Comparison of ENCODE assay signal across 12 cellular contexts in the genomic region with DNA sequence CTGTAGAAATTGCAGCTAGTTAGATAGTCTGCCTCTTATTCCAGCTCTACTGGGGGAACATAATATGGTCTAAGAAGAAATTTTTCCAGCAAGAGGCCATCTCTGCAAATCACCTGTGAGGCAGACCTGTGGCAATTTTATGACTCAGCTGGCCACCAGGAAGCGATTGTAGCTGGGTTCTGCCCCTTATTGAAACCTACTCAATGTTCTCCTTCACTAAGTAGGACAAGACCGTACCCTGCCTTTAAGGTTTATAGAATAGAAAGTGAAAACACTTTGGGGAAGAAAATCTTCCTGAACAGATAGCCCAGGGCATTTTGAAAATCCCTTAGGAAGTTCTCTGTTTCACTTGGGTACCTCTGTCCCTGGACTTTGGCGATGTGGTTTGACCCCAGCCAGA. TPM values are rescaled to one million over a fixed set of nuclear protein-coding genes. Genes with fewer than 3 reads are reported as not detected.
DNase-seq lines count a peak whose midpoint lies in the region; ATAC-seq and TF ChIP-seq lines count a peak whose summit lies in the region.
"Had no signal": no experiment of that assay in that cellular context is flagged by ENCODE, and none has a peak within 500 bp of the region (broad histone marks: within the 10 kb centered on the region; RNA-seq: fewer than 3 reads in every experiment).

No MANE protein-coding gene starts in this region.

- ATAC-seq in GM21381 (IDR thresholded peaks at IDR 0.05; ENCODE audit: unreplicated experiment) = peak; percentile 25
- peak; percentile 27 for ATAC-seq in HG03521 (IDR thresholded peaks at IDR 0.05; ENCODE audit: unreplicated experiment)
- peak; percentile 39 for ATAC-seq in memory B cell (ENCODE audit: low read depth)
- ATAC-seq in left ventricle myocardium superior = no peak
- no peak for ATAC-seq in HG02870 (IDR thresholded peaks at IDR 0.05; ENCODE audit: unreplicated experiment)

- DNase-seq in memory B cell (ENCODE audit: low spot score in 2 of 2) = no peak
- no peak for DNase-seq in left ventricle myocardium superior
- no peak for DNase-seq in AML-193 (lab: John Stamatoyannopoulos, UW)
- no peak for DNase-seq in NCI-H446 (lab: John Stamatoyannopoulos, UW)
- DNase-seq: NCI-H2081 treated with DMSO at 0.1 percent for 48 hours, RPMI8226 had no signal

- TF ChIP-seq CTCF in GM12875 (IDR thresholded peaks at IDR 0.05; ENCODE audit: borderline replicate concordance, insufficient read depth, low read depth, low read length) = no peak

- H3K9me3 Mint-ChIP-seq in memory B cell = peaks cover 4% of the 10 kb centered on the region

- no peaks in the 10 kb centered on the region for H3K36me3 Mint-ChIP-seq in memory B cell

- no peaks in the 10 kb centered on the region for H3K27me3 Mint-ChIP-seq in memory B cell

- peak overlapping the region; percentile 77 for H3K27ac Mint-ChIP-seq in memory B cell

- peak overlapping the region; percentile 71 for H3K4me3 Mint-ChIP-seq in memory B cell

- peaks cover 16% of the 10 kb centered on the region for H3K4me1 Mint-ChIP-seq in memory B cell

- intact Hi-C loops in left ventricle myocardium superior (cut with micrococcal nuclease) = no loop called here

- peak overlapping the region; percentile 33 for H3K4me3 ChIP-seq in GM12875 (ENCODE audit: low read depth, low read length)
- H3K4me3 ChIP-seq: gastroesophageal sphincter had no signal

RNA-seq across cellular contexts. Expression of a gene that starts 7.9 kb away (rescaled TPM):
- total RNA-seq in left ventricle myocardium superior = not detected
- total RNA-seq: chondrocyte had no signal

RNA-seq across cellular contexts. Expression of a gene that starts 18.0 kb away (rescaled TPM):
- total RNA-seq in left ventricle myocardium superior = 1.4 TPM
- total RNA-seq: chondrocyte had no signal

RNA-seq across cellular contexts. Expression of a gene that starts 21.6 kb away (rescaled TPM):
- 0.74 TPM for total RNA-seq in left ventricle myocardium superior
- total RNA-seq: chondrocyte had no signal

Comparison
In these comparisons a context has a peak if more than half of its experiments do, and no peak if none do; other contexts are left out.
1. ATAC-seq: peak in GM21381 (single experiment), HG03521 (single experiment) and memory B cell (single experiment); none in left ventricle myocardium superior (single experiment) and HG02870 (single experiment).